Comparison of ENCODE assay signal across 19 cellular contexts in the genomic region with DNA sequence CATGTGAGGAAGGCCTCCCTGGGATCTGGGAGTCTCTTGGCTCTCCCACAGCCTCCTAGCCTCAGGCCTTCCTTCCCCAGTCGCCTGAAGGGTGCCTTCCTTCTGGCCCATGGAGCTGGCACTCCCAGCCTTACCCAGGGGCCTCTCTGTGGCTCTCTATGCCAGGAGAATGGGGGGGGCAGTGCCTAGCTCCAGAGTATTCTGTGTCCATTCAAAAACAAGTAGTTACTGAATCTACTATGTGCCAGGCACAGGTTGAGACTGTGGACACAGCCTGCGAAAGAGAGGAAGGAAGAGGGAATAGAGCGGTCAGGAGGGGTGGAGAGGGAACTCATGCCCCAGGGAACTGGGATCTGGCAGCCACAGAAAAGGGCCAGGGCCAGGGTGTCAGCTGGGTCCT. TPM values are rescaled to one million over a fixed set of nuclear protein-coding genes. Genes with fewer than 3 reads are reported as not detected.
"Had no signal": no experiment of that assay in that cellular context is flagged by ENCODE, and none has a peak within 500 bp of the region (broad histone marks: within the 10 kb centered on the region; RNA-seq: fewer than 3 reads in every experiment).

No MANE protein-coding gene starts in this region.

- H3K27me3 ChIP-seq: colonic mucosa, right atrium auricular region, SJCRH30 had no signal

- DNase-seq: activated B cell treated with CpG ODN at 0.5 μM for 24 hours; activated CD4-positive, alpha-beta T cell treated with anti-CD3 and anti-CD28 coated beads for 48 hours; activated CD8-positive, alpha-beta memory T cell treated with anti-CD3 and anti-CD28 coated beads, Interleukin-2, amount 50 U/mL, for 4 hours; activated CD8-positive, alpha-beta T cell treated with anti-CD3 and anti-CD28 coated beads for 36 hours; activated gamma-delta T cell; activated T-cell treated with anti-CD3 and anti-CD28 coated beads, Interleukin-2, amount 50 U/mL, for 48 hours; colonic mucosa; foreskin melanocyte; lower lobe of right lung; naive thymus-derived CD4-positive, alpha-beta T cell; SJCRH30; small intestine; SW 1271 had no signal

- H3K27ac ChIP-seq: colonic mucosa, lower lobe of right lung, right atrium auricular region, SJCRH30 had no signal

- ATAC-seq: activated CD8-positive, alpha-beta T cell treated with anti-CD3 and anti-CD28 coated beads for 36 hours; activated naive CD4-positive, alpha-beta T cell treated with anti-CD3 and anti-CD28 coated beads, Interleukin-2, amount 50 U/mL, for 72 hours; lower lobe of right lung; naive thymus-derived CD4-positive, alpha-beta T cell had no signal

- H3K36me3 ChIP-seq: colonic mucosa, lower lobe of right lung, right atrium auricular region, SJCRH30, thoracic aorta had no signal

- H3K4me3 ChIP-seq: colonic mucosa, lower lobe of right lung, right atrium auricular region, SJCRH30, thoracic aorta had no signal

- H3K9me3 ChIP-seq: colonic mucosa, lower lobe of right lung, right atrium auricular region, SJCRH30, thoracic aorta had no signal

- H3K4me1 ChIP-seq: colonic mucosa, SJCRH30 had no signal

RNA-seq across cellular contexts. Expression of gene PLA2G3, which starts 2.7 kb away (rescaled TPM):
- total RNA-seq: activated B cell treated with CpG ODN at 0.5 μM for 24 hours; activated CD8-positive, alpha-beta T cell treated with anti-CD3 and anti-CD28 coated beads for 36 hours; activated naive CD4-positive, alpha-beta T cell treated with anti-CD3 and anti-CD28 coated beads, Interleukin-2, amount 50 U/mL, for 72 hours; cardiac septum; mononuclear cell; naive thymus-derived CD4-positive, alpha-beta T cell; right atrium auricular region; T-helper 2 cell treated with Interferon-gamma antibody and Interleukin-4, amounts not matched to agents 100 ng/mL and 5 ng/mL, for 36 hours; thoracic aorta had no signal
- polyA plus RNA-seq: naive thymus-derived CD4-positive, alpha-beta T cell had no signal

RNA-seq across cellular contexts. Expression of gene INPP5J, which starts 20.3 kb away (rescaled TPM):
- total RNA-seq: mononuclear cell; T-helper 2 cell treated with Interferon-gamma antibody and Interleukin-4, amounts not matched to agents 100 ng/mL and 5 ng/mL, for 36 hours had no signal
- polyA plus RNA-seq: naive thymus-derived CD4-positive, alpha-beta T cell had no signal
